In the genomic region with DNA sequence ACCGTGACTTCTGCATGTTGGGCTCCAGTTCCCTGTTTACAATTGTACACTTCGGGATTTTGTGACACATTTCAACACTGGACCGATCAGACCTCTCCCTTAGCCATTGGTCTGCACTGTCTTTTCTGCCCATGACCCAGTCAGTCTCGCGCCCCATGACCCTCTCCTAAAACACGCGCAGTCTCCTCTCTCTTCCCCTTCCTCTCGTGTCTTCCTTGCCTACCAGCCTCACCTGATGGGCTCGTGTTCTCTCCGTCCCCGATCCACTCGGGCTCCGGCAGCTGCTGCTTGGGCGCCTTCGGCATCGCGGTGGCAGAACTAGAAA, we compare ENCODE assay signal across 8 cellular contexts. TPM values are rescaled to one million over a fixed set of nuclear protein-coding genes. Genes with fewer than 3 reads are reported as not detected.
DNase-seq lines count a peak whose midpoint lies in the region; ATAC-seq lines count a peak whose summit lies in the region.

No MANE protein-coding gene starts in this region.

- H3K27ac Mint-ChIP-seq in activated naive CD4-positive, alpha-beta T cell treated with anti-CD3 and anti-CD28 coated beads, Interleukin-2, amount 10 ng/mL, durations not matched to agents 7 days and 5 days, result peak overlapping the region; percentile 95
- H3K27ac Mint-ChIP-seq in activated naive CD4-positive, alpha-beta T cell treated with anti-CD3 and anti-CD28 coated beads, Interleukin-2, amount 50 U/mL, for 72 hours, result peak overlapping the region; percentile 95 to 100
- peak overlapping the region; percentile 99 to 100 for H3K27ac Mint-ChIP-seq in stimulated activated naive CD8-positive, alpha-beta T cell treated with anti-CD3 and anti-CD28 coated beads, Interleukin-15, amount 100 ng/mL, for 72 hours

- CTCF ChIA-PET in activated naive CD4-positive, alpha-beta T cell treated with anti-CD3 and anti-CD28 coated beads, Interleukin-2, amount 10 ng/mL, durations not matched to agents 7 days and 5 days (lab: Charles Lee), result interaction anchor here (1.0 to 2.3 kb wide), 6 partner anchors 14 to 120 kb away, joined by 3 to 8 read pairs (median 6); a partner anchor contains a TSS

- H3K4me3 Mint-ChIP-seq in activated naive CD4-positive, alpha-beta T cell treated with anti-CD3 and anti-CD28 coated beads, Interleukin-2, amount 10 ng/mL, durations not matched to agents 7 days and 5 days, result peak overlapping the region; percentile 95
- H3K4me3 Mint-ChIP-seq in stimulated activated naive CD8-positive, alpha-beta T cell treated with anti-CD3 and anti-CD28 coated beads, Interleukin-15, amount 100 ng/mL, for 72 hours, result peak overlapping the region; percentile 95 to 99

- H3K27me3 Mint-ChIP-seq in activated naive CD4-positive, alpha-beta T cell treated with anti-CD3 and anti-CD28 coated beads, Interleukin-2, amount 10 ng/mL, durations not matched to agents 7 days and 5 days, result peaks cover 13% of the 10 kb centered on the region
- no peaks in the 10 kb centered on the region for H3K27me3 Mint-ChIP-seq in stimulated activated naive CD8-positive, alpha-beta T cell treated with anti-CD3 and anti-CD28 coated beads, Interleukin-15, amount 100 ng/mL, for 72 hours

- DNase-seq in activated naive CD4-positive, alpha-beta T cell treated with anti-CD3 and anti-CD28 coated beads, Interleukin-2, amount 10 ng/mL, durations not matched to agents 7 days and 5 days, result no peak
- no peak for DNase-seq in activated naive CD4-positive, alpha-beta T cell treated with anti-CD3 and anti-CD28 coated beads, Interleukin-2, amount 50 U/mL, for 16 hours
- peak in 1 of 2 donors; percentile 58 for DNase-seq in activated naive CD4-positive, alpha-beta T cell treated with anti-CD3 and anti-CD28 coated beads, Interleukin-2, amount 50 U/mL, for 72 hours (ENCODE audit: low spot score in 2 of 2)
- DNase-seq in stimulated activated naive CD8-positive, alpha-beta T cell treated with anti-CD3 and anti-CD28 coated beads, Interleukin-15, amount 100 ng/mL, for 72 hours, result no peak
- DNase-seq in OCI-M2 (lab: John Stamatoyannopoulos, UW; ENCODE audit: unreplicated experiment), result no peak
- no peak for DNase-seq in Ammon's horn (ENCODE audit: low spot score)

- H3K36me3 Mint-ChIP-seq in activated naive CD4-positive, alpha-beta T cell treated with anti-CD3 and anti-CD28 coated beads, Interleukin-2, amount 10 ng/mL, durations not matched to agents 7 days and 5 days, result peaks cover 16% of the 10 kb centered on the region
- H3K36me3 Mint-ChIP-seq in activated naive CD4-positive, alpha-beta T cell treated with anti-CD3 and anti-CD28 coated beads, Interleukin-2, amount 50 U/mL, for 72 hours, result peaks cover 12 to 24% of the 10 kb centered on the region in 2 donors

- ATAC-seq in HG03159 (IDR thresholded peaks at IDR 0.05; ENCODE audit: unreplicated experiment), result peak; percentile 6
- peak; percentile 4 to 30 for ATAC-seq in activated naive CD4-positive, alpha-beta T cell treated with anti-CD3 and anti-CD28 coated beads, Interleukin-2, amount 50 U/mL, for 72 hours
- ATAC-seq in stimulated activated naive CD8-positive, alpha-beta T cell treated with anti-CD3 and anti-CD28 coated beads, Interleukin-15, amount 100 ng/mL, for 72 hours, result peak; percentile 25

- no peaks in the 10 kb centered on the region for H3K9me3 Mint-ChIP-seq in activated naive CD4-positive, alpha-beta T cell treated with anti-CD3 and anti-CD28 coated beads, Interleukin-2, amount 10 ng/mL, durations not matched to agents 7 days and 5 days
- H3K9me3 Mint-ChIP-seq in activated naive CD4-positive, alpha-beta T cell treated with anti-CD3 and anti-CD28 coated beads, Interleukin-2, amount 50 U/mL, for 72 hours, result no peaks in the 10 kb centered on the region
- no peaks in the 10 kb centered on the region for H3K9me3 Mint-ChIP-seq in stimulated activated naive CD8-positive, alpha-beta T cell treated with anti-CD3 and anti-CD28 coated beads, Interleukin-15, amount 100 ng/mL, for 72 hours

- H3K4me1 Mint-ChIP-seq in activated naive CD4-positive, alpha-beta T cell treated with anti-CD3 and anti-CD28 coated beads, Interleukin-2, amount 10 ng/mL, durations not matched to agents 7 days and 5 days, result peaks cover 59% of the 10 kb centered on the region
- peaks cover 70% of the 10 kb centered on the region for H3K4me1 Mint-ChIP-seq in stimulated activated naive CD8-positive, alpha-beta T cell treated with anti-CD3 and anti-CD28 coated beads, Interleukin-15, amount 100 ng/mL, for 72 hours

- peak overlapping the region; percentile 96 for H3K4me3 ChIP-seq in iPS-11a (ENCODE audit: low read depth, low read length)

RNA-seq across cellular contexts. Expression of a gene that starts 0.5 kb away (rescaled TPM):
- 10 to 100 TPM; 84.7 to 91.3 TPM for total RNA-seq in activated naive CD4-positive, alpha-beta T cell treated with anti-CD3 and anti-CD28 coated beads, Interleukin-2, amount 50 U/mL, for 72 hours

RNA-seq across cellular contexts. Expression of a gene that starts 13.6 kb away (rescaled TPM):
- total RNA-seq in activated naive CD4-positive, alpha-beta T cell treated with anti-CD3 and anti-CD28 coated beads, Interleukin-2, amount 50 U/mL, for 72 hours, result 10 to 100 TPM; 19.8 to 27.4 TPM

RNA-seq across cellular contexts. Expression of a gene that starts 14.4 kb away (rescaled TPM):
- 100 to 1,000 TPM; 107 to 139 TPM for total RNA-seq in activated naive CD4-positive, alpha-beta T cell treated with anti-CD3 and anti-CD28 coated beads, Interleukin-2, amount 50 U/mL, for 72 hours

RNA-seq across cellular contexts. Expression of a gene that starts 46.3 kb away (rescaled TPM):
- total RNA-seq in activated naive CD4-positive, alpha-beta T cell treated with anti-CD3 and anti-CD28 coated beads, Interleukin-2, amount 50 U/mL, for 72 hours, result 10 to 100 TPM; 92.1 to 96.8 TPM

RNA-seq across cellular contexts. Expression of a gene that starts 46.9 kb away (rescaled TPM):
- 100 to 1,000 TPM in 1 of 2 donors, 10 to 100 TPM in 1; 99.8 to 100 TPM for total RNA-seq in activated naive CD4-positive, alpha-beta T cell treated with anti-CD3 and anti-CD28 coated beads, Interleukin-2, amount 50 U/mL, for 72 hours
